ENCODE assay signal across 1 cellular context in genomic region chr16:70331588-70332358, GRCh38.
TF ChIP-seq lines count a peak whose summit lies in the region.

No MANE protein-coding gene starts in this region.

TF ChIP-seq in WTC11, 78 proteins besides CTCF, POLR2A, EP300 and RAD21 (continued from another document):
- TF ChIP-seq, protein P1, sequence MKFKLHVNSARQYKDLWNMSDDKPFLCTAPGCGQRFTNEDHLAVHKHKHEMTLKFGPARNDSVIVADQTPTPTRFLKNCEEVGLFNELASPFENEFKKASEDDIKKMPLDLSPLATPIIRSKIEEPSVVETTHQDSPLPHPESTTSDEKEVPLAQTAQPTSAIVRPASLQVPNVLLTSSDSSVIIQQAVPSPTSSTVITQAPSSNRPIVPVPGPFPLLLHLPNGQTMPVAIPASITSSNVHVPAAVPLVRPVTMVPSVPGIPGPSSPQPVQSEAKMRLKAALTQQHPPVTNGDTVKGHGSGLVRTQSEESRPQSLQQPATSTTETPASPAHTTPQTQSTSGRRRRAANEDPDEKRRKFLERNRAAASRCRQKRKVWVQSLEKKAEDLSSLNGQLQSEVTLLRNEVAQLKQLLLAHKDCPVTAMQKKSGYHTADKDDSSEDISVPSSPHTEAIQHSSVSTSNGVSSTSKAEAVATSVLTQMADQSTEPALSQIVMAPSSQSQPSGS (CRISPR knock-in tag; IDR thresholded peaks at IDR 0.05; ENCODE audit: borderline replicate concordance, low read depth) = no peak
- TF ChIP-seq FOXJ3 (CRISPR knock-in tag; IDR thresholded peaks at IDR 0.05; ENCODE audit: borderline replicate concordance) = no peak
